ENCODE assay signal across 1 cellular context in the genomic region with DNA sequence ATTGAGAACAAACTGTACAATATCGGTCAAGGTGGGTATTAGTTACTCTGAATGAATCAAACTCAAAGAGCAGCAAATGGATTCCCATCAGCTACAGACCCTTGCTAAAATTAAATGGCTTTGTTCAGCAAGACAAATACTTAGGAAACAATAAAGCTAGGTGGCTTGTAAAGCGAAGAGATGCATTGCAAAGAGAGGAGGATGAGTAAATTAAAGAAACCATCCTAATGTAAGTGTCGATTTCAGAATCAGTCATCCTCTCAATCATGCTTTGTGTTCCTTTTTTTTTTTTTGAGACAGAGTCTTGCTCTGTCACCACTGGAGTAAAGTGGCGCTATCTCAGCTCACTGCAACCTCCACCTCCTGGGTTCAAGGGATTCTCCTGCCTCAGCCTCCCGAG.
TF ChIP-seq lines count a peak whose summit lies in the region.

No MANE protein-coding gene starts in this region.

TF ChIP-seq in GM12878, 131 proteins besides CTCF, POLR2A, EP300 and RAD21 (continued from another document and continues in another):
- TF ChIP-seq, protein P1, sequence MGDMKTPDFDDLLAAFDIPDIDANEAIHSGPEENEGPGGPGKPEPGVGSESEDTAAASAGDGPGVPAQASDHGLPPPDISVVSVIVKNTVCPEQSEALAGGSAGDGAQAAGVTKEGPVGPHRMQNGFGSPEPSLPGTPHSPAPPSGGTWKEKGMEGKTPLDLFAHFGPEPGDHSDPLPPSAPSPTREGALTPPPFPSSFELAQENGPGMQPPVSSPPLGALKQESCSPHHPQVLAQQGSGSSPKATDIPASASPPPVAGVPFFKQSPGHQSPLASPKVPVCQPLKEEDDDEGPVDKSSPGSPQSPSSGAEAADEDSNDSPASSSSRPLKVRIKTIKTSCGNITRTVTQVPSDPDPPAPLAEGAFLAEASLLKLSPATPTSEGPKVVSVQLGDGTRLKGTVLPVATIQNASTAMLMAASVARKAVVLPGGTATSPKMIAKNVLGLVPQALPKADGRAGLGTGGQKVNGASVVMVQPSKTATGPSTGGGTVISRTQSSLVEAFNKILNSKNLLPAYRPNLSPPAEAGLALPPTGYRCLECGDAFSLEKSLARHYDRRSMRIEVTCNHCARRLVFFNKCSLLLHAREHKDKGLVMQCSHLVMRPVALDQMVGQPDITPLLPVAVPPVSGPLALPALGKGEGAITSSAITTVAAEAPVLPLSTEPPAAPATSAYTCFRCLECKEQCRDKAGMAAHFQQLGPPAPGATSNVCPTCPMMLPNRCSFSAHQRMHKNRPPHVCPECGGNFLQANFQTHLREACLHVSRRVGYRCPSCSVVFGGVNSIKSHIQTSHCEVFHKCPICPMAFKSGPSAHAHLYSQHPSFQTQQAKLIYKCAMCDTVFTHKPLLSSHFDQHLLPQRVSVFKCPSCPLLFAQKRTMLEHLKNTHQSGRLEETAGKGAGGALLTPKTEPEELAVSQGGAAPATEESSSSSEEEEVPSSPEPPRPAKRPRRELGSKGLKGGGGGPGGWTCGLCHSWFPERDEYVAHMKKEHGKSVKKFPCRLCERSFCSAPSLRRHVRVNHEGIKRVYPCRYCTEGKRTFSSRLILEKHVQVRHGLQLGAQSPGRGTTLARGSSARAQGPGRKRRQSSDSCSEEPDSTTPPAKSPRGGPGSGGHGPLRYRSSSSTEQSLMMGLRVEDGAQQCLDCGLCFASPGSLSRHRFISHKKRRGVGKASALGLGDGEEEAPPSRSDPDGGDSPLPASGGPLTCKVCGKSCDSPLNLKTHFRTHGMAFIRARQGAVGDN (IDR thresholded peaks at IDR 0.05): no peak
- TF ChIP-seq ETV6 (conservative IDR thresholded peaks at IDR 0.05 in 1 of 2, IDR thresholded peaks at IDR 0.05 in 1 of 2; ENCODE audit: borderline replicate concordance in 1 of 2, low read depth in 1 of 2): no peak
- no peak for TF ChIP-seq TCF12 (IDR thresholded peaks at IDR 0.05; ENCODE audit: low read depth, low read length)
- TF ChIP-seq, protein P2, sequence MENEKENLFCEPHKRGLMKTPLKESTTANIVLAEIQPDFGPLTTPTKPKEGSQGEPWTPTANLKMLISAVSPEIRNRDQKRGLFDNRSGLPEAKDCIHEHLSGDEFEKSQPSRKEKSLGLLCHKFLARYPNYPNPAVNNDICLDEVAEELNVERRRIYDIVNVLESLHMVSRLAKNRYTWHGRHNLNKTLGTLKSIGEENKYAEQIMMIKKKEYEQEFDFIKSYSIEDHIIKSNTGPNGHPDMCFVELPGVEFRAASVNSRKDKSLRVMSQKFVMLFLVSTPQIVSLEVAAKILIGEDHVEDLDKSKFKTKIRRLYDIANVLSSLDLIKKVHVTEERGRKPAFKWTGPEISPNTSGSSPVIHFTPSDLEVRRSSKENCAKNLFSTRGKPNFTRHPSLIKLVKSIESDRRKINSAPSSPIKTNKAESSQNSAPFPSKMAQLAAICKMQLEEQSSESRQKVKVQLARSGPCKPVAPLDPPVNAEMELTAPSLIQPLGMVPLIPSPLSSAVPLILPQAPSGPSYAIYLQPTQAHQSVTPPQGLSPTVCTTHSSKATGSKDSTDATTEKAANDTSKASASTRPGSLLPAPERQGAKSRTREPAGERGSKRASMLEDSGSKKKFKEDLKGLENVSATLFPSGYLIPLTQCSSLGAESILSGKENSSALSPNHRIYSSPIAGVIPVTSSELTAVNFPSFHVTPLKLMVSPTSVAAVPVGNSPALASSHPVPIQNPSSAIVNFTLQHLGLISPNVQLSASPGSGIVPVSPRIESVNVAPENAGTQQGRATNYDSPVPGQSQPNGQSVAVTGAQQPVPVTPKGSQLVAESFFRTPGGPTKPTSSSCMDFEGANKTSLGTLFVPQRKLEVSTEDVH (IDR thresholded peaks at IDR 0.05; ENCODE audit: low read depth, partially characterized antibody): no peak
- TF ChIP-seq CBX3 (IDR thresholded peaks at IDR 0.05; ENCODE audit: borderline replicate concordance, low read depth): no peak
- TF ChIP-seq CEBPB (IDR thresholded peaks at IDR 0.05; ENCODE audit: borderline replicate concordance in 1 of 2, low read depth in 2 of 2, low read length in 2 of 2): no peak
- TF ChIP-seq IKZF2 (IDR thresholded peaks at IDR 0.05): peak in 1 of 2 experiments; percentile 37; a peak in 1 of 4 replicates
- no peak for TF ChIP-seq EZH2 (IDR thresholded peaks at IDR 0.05; ENCODE audit: borderline replicate concordance, control insufficient read depth, low read depth, low read length)
- no peak for TF ChIP-seq NR2C2 (IDR thresholded peaks at IDR 0.05; ENCODE audit: borderline replicate concordance, control insufficient read depth, insufficient read length, low read depth)
- TF ChIP-seq SRF (IDR thresholded peaks at IDR 0.05; ENCODE audit: low read depth in 2 of 2, low read length in 2 of 2): no peak
- TF ChIP-seq JUNB (IDR thresholded peaks at IDR 0.05): peak; percentile 72
- TF ChIP-seq SP1 (IDR thresholded peaks at IDR 0.05; ENCODE audit: low read depth, low read length): no peak
- TF ChIP-seq PAX5 (IDR thresholded peaks at IDR 0.05; ENCODE audit: borderline replicate concordance, low read depth, low read length): no peak
- TF ChIP-seq, protein P3, sequence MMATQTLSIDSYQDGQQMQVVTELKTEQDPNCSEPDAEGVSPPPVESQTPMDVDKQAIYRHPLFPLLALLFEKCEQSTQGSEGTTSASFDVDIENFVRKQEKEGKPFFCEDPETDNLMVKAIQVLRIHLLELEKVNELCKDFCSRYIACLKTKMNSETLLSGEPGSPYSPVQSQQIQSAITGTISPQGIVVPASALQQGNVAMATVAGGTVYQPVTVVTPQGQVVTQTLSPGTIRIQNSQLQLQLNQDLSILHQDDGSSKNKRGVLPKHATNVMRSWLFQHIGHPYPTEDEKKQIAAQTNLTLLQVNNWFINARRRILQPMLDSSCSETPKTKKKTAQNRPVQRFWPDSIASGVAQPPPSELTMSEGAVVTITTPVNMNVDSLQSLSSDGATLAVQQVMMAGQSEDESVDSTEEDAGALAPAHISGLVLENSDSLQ (IDR thresholded peaks at IDR 0.05): no peak
- no peak for TF ChIP-seq PML (IDR thresholded peaks at IDR 0.05; ENCODE audit: low read length)
- no peak for TF ChIP-seq SPI1 (IDR thresholded peaks at IDR 0.05; ENCODE audit: borderline replicate concordance, insufficient read depth, low read depth, low read length)
- TF ChIP-seq IRF4 (IDR thresholded peaks at IDR 0.05; ENCODE audit: low read depth, low read length): peak; percentile 49; the same call in 1 of the 2 replicates
- TF ChIP-seq, protein P4, sequence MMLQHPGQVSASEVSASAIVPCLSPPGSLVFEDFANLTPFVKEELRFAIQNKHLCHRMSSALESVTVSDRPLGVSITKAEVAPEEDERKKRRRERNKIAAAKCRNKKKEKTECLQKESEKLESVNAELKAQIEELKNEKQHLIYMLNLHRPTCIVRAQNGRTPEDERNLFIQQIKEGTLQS (IDR thresholded peaks at IDR 0.05; ENCODE audit: borderline replicate concordance, extremely low read depth, low read depth, low read length): no peak
- no peak for TF ChIP-seq EGR1 (IDR thresholded peaks at IDR 0.05; ENCODE audit: borderline replicate concordance in 1 of 2, low read depth in 2 of 2, low read length in 2 of 2)
- TF ChIP-seq MTA3 (IDR thresholded peaks at IDR 0.05; ENCODE audit: borderline replicate concordance, low read length): no peak
- 0 out of 2 replicates have a peak, but pooled peaks have one; percentile 34 for TF ChIP-seq ZNF217 (IDR thresholded peaks at IDR 0.05)
- TF ChIP-seq SIN3A (IDR thresholded peaks at IDR 0.05; ENCODE audit: low read depth, low read length): no peak
- TF ChIP-seq TCF7 (IDR thresholded peaks at IDR 0.05; ENCODE audit: borderline replicate concordance): no peak
- TF ChIP-seq, protein P5, sequence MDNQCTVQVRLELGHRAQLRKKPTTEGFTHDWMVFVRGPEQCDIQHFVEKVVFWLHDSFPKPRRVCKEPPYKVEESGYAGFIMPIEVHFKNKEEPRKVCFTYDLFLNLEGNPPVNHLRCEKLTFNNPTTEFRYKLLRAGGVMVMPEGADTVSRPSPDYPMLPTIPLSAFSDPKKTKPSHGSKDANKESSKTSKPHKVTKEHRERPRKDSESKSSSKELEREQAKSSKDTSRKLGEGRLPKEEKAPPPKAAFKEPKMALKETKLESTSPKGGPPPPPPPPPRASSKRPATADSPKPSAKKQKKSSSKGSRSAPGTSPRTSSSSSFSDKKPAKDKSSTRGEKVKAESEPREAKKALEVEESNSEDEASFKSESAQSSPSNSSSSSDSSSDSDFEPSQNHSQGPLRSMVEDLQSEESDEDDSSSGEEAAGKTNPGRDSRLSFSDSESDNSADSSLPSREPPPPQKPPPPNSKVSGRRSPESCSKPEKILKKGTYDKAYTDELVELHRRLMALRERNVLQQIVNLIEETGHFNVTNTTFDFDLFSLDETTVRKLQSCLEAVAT (IDR thresholded peaks at IDR 0.05): no peak
- no peak for TF ChIP-seq FOXK2 (IDR thresholded peaks at IDR 0.05)
- TF ChIP-seq JUND (IDR thresholded peaks at IDR 0.05; ENCODE audit: low read depth, low read length): peak; percentile 67; the same call in 1 of the 2 replicates
- no peak for TF ChIP-seq ASH2L (IDR thresholded peaks at IDR 0.05; ENCODE audit: borderline replicate concordance, low read depth)
- TF ChIP-seq, protein P6, sequence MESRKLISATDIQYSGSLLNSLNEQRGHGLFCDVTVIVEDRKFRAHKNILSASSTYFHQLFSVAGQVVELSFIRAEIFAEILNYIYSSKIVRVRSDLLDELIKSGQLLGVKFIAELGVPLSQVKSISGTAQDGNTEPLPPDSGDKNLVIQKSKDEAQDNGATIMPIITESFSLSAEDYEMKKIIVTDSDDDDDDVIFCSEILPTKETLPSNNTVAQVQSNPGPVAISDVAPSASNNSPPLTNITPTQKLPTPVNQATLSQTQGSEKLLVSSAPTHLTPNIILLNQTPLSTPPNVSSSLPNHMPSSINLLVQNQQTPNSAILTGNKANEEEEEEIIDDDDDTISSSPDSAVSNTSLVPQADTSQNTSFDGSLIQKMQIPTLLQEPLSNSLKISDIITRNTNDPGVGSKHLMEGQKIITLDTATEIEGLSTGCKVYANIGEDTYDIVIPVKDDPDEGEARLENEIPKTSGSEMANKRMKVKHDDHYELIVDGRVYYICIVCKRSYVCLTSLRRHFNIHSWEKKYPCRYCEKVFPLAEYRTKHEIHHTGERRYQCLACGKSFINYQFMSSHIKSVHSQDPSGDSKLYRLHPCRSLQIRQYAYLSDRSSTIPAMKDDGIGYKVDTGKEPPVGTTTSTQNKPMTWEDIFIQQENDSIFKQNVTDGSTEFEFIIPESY (IDR thresholded peaks at IDR 0.05): no peak
- TF ChIP-seq CHD2 (IDR thresholded peaks at IDR 0.05; ENCODE audit: borderline replicate concordance, low read depth, low read length): no peak
- TF ChIP-seq RFX5 (IDR thresholded peaks at IDR 0.05; ENCODE audit: low read depth, low read length): no peak
- TF ChIP-seq MEF2B (IDR thresholded peaks at IDR 0.05; ENCODE audit: partially characterized antibody, poor library complexity, severe bottlenecking): no peak
- no peak for TF ChIP-seq ESRRA (IDR thresholded peaks at IDR 0.05; ENCODE audit: low read length)
- TF ChIP-seq ZBED1 (IDR thresholded peaks at IDR 0.05; ENCODE audit: borderline replicate concordance): no peak
- no peak for TF ChIP-seq FOXM1 (IDR thresholded peaks at IDR 0.05; ENCODE audit: low read depth, low read length)
- TF ChIP-seq SUZ12 (IDR thresholded peaks at IDR 0.05; ENCODE audit: unreplicated experiment): no peak
- peak; percentile 85; the same call in 1 of the 2 replicates for TF ChIP-seq ZNF384 (IDR thresholded peaks at IDR 0.05; ENCODE audit: borderline replicate concordance, low read depth, low read length)
- TF ChIP-seq, protein P7, sequence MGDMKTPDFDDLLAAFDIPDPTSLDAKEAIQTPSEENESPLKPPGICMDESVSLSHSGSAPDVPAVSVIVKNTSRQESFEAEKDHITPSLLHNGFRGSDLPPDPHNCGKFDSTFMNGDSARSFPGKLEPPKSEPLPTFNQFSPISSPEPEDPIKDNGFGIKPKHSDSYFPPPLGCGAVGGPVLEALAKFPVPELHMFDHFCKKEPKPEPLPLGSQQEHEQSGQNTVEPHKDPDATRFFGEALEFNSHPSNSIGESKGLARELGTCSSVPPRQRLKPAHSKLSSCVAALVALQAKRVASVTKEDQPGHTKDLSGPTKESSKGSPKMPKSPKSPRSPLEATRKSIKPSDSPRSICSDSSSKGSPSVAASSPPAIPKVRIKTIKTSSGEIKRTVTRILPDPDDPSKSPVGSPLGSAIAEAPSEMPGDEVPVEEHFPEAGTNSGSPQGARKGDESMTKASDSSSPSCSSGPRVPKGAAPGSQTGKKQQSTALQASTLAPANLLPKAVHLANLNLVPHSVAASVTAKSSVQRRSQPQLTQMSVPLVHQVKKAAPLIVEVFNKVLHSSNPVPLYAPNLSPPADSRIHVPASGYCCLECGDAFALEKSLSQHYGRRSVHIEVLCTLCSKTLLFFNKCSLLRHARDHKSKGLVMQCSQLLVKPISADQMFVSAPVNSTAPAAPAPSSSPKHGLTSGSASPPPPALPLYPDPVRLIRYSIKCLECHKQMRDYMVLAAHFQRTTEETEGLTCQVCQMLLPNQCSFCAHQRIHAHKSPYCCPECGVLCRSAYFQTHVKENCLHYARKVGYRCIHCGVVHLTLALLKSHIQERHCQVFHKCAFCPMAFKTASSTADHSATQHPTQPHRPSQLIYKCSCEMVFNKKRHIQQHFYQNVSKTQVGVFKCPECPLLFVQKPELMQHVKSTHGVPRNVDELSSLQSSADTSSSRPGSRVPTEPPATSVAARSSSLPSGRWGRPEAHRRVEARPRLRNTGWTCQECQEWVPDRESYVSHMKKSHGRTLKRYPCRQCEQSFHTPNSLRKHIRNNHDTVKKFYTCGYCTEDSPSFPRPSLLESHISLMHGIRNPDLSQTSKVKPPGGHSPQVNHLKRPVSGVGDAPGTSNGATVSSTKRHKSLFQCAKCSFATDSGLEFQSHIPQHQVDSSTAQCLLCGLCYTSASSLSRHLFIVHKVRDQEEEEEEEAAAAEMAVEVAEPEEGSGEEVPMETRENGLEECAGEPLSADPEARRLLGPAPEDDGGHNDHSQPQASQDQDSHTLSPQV (IDR thresholded peaks at IDR 0.05): no peak
- no peak for TF ChIP-seq YBX1 (IDR thresholded peaks at IDR 0.05)
- no peak for TF ChIP-seq RELA (IDR thresholded peaks at IDR 0.05; ENCODE audit: borderline replicate concordance, partially characterized antibody)
- TF ChIP-seq WRNIP1 (IDR thresholded peaks at IDR 0.05; ENCODE audit: borderline replicate concordance, low read depth, low read length): no peak
- TF ChIP-seq CHD4 (IDR thresholded peaks at IDR 0.05): no peak
